19 cellular contexts compared by ENCODE assay signal in genomic region chr1:7109901-7110300, GRCh38.
"Had no signal": no experiment of that assay in that cellular context is flagged by ENCODE, and none has a peak within 500 bp of the region (broad histone marks: within the 10 kb centered on the region; RNA-seq: fewer than 3 reads in every experiment).

No MANE protein-coding gene starts in this region.

- H3K27ac ChIP-seq: ascending aorta, prostate gland, right atrium auricular region, tibial artery had no signal

- H3K4me1 ChIP-seq: ascending aorta, prostate gland, right atrium auricular region, tibial artery had no signal

- DNase-seq: activated CD4-positive, alpha-beta T cell treated with anti-CD3 and anti-CD28 coated beads, Interleukin-2, amount 50 U/mL, for 4 hours; activated gamma-delta T cell; activated T-cell treated with anti-CD3 and anti-CD28 coated beads, Interleukin-2, amount 50 U/mL, for 72 hours; effector CD8-positive, alpha-beta T cell; erythroblast; mesenchymal stem cell; naive thymus-derived CD4-positive, alpha-beta T cell; stimulated activated CD4-positive, alpha-beta T cell treated with anti-CD3 and anti-CD28 coated beads, Interleukin-12 subunit alpha, Interleukin-12 subunit beta, amount 100 ng/mL, for 4 hours; stimulated activated CD4-positive, alpha-beta T cell treated with anti-CD3 and anti-CD28 coated beads, Interleukin-1b, Interleukin-23, amount 100 ng/mL, for 48 hours; stimulated activated naive CD8-positive, alpha-beta T cell treated with anti-CD3 and anti-CD28 coated beads, Interleukin-15, Interleukin-2, amounts not matched to agents 100 U/mL and 50 U/mL, for 24 hours; T-helper 2 cell; tibial artery had no signal

- H3K4me3 Mint-ChIP-seq: activated naive CD4-positive, alpha-beta T cell treated with anti-CD3 and anti-CD28 coated beads, Interleukin-2, amount 50 U/mL, for 24 hours; activated T-cell treated with anti-CD3 and anti-CD28 coated beads, Interleukin-2, amount 50 U/mL, for 72 hours; dendritic cell treated with granulocyte-macrophage colony-stimulating factor and Interleukin-4, amounts not matched to agents 40 ng/mL and 50 ng/mL, for 4 days; naive thymus-derived CD4-positive, alpha-beta T cell had no signal

- H3K27ac Mint-ChIP-seq: activated naive CD4-positive, alpha-beta T cell treated with anti-CD3 and anti-CD28 coated beads, Interleukin-2, amount 50 U/mL, for 24 hours; activated T-cell treated with anti-CD3 and anti-CD28 coated beads, Interleukin-2, amount 50 U/mL, for 72 hours; dendritic cell treated with granulocyte-macrophage colony-stimulating factor and Interleukin-4, amounts not matched to agents 40 ng/mL and 50 ng/mL, for 4 days; naive thymus-derived CD4-positive, alpha-beta T cell had no signal

- H3K4me3 ChIP-seq: ascending aorta, prostate gland, right atrium auricular region, tibial artery had no signal

- H3K27me3 ChIP-seq: ascending aorta, right atrium auricular region had no signal

- H3K9me3 Mint-ChIP-seq: activated naive CD4-positive, alpha-beta T cell treated with anti-CD3 and anti-CD28 coated beads, Interleukin-2, amount 50 U/mL, for 24 hours; activated T-cell treated with anti-CD3 and anti-CD28 coated beads, Interleukin-2, amount 50 U/mL, for 72 hours; dendritic cell treated with granulocyte-macrophage colony-stimulating factor and Interleukin-4, amounts not matched to agents 40 ng/mL and 50 ng/mL, for 4 days had no signal

- H3K4me1 Mint-ChIP-seq: activated naive CD4-positive, alpha-beta T cell treated with anti-CD3 and anti-CD28 coated beads, Interleukin-2, amount 50 U/mL, for 24 hours; naive thymus-derived CD4-positive, alpha-beta T cell had no signal

- H3K36me3 Mint-ChIP-seq: activated naive CD4-positive, alpha-beta T cell treated with anti-CD3 and anti-CD28 coated beads, Interleukin-2, amount 50 U/mL, for 24 hours had no signal

- H3K9me3 ChIP-seq: ascending aorta, prostate gland, right atrium auricular region had no signal

- H3K36me3 ChIP-seq: ascending aorta, prostate gland, right atrium auricular region, tibial artery had no signal

- FAIRE-seq: frontal cortex, urothelium cell line had no signal
